In genomic region chr18:5463836-5464235, GRCh38 we compare ENCODE assay signal across 19 cellular contexts.
"Had no signal": no experiment of that assay in that cellular context is flagged by ENCODE, and none has a peak within 500 bp of the region (broad histone marks: within the 10 kb centered on the region; RNA-seq: fewer than 3 reads in every experiment).

No MANE protein-coding gene starts in this region.

- H3K36me3 Mint-ChIP-seq: activated CD4-positive, alpha-beta memory T cell treated with anti-CD3 and anti-CD28 coated beads for 36 hours had no signal

- H3K27ac Mint-ChIP-seq: activated CD4-positive, alpha-beta memory T cell treated with anti-CD3 and anti-CD28 coated beads for 36 hours; activated naive CD8-positive, alpha-beta T cell treated with anti-CD3 and anti-CD28 coated beads, Interleukin-2, amount 50 U/mL, for 24 hours; activated T-helper 2 cell treated with anti-CD3 and anti-CD28 coated beads, Interferon-gamma antibody, Interleukin-2, Interleukin-4, amounts not matched to agents 10 μg/mL and 5 μg/mL and 100 μg/mL, durations not matched to agents 14 hours and 24 hours and 36 hours; effector memory CD8-positive, alpha-beta T cell; stimulated activated naive CD8-positive, alpha-beta T cell treated with anti-CD3 and anti-CD28 coated beads, Interleukin-15, Interleukin-2, amounts not matched to agents 100 ng/mL and 50 ng/mL, for 24 hours had no signal

- H3K4me3 Mint-ChIP-seq: activated CD4-positive, alpha-beta memory T cell treated with anti-CD3 and anti-CD28 coated beads for 36 hours; activated naive CD8-positive, alpha-beta T cell treated with anti-CD3 and anti-CD28 coated beads, Interleukin-2, amount 50 U/mL, for 24 hours; effector memory CD8-positive, alpha-beta T cell; stimulated activated naive CD8-positive, alpha-beta T cell treated with anti-CD3 and anti-CD28 coated beads, Interleukin-15, Interleukin-2, amounts not matched to agents 100 ng/mL and 50 ng/mL, for 24 hours had no signal

- H3K4me3 ChIP-seq: prostate gland, right atrium auricular region, suprapubic skin, transverse colon, vagina had no signal

- H3K27ac ChIP-seq: foreskin keratinocyte, prostate gland, suprapubic skin, vagina, WERI-Rb-1 had no signal

- H3K9me3 Mint-ChIP-seq: activated CD4-positive, alpha-beta memory T cell treated with anti-CD3 and anti-CD28 coated beads for 36 hours; activated naive CD8-positive, alpha-beta T cell treated with anti-CD3 and anti-CD28 coated beads, Interleukin-2, amount 50 U/mL, for 24 hours; activated T-helper 2 cell treated with anti-CD3 and anti-CD28 coated beads, Interferon-gamma antibody, Interleukin-2, Interleukin-4, amounts not matched to agents 10 μg/mL and 5 μg/mL and 100 μg/mL, durations not matched to agents 14 hours and 24 hours and 36 hours; effector memory CD8-positive, alpha-beta T cell; stimulated activated naive CD8-positive, alpha-beta T cell treated with anti-CD3 and anti-CD28 coated beads, Interleukin-15, Interleukin-2, amounts not matched to agents 100 ng/mL and 50 ng/mL, for 24 hours had no signal

- H3K27me3 ChIP-seq: right atrium auricular region, suprapubic skin, transverse colon, vagina had no signal

- H3K4me1 Mint-ChIP-seq: activated naive CD8-positive, alpha-beta T cell treated with anti-CD3 and anti-CD28 coated beads, Interleukin-2, amount 50 U/mL, for 24 hours had no signal

- DNase-seq: activated CD4-positive, alpha-beta memory T cell treated with anti-CD3 and anti-CD28 coated beads for 36 hours; activated CD4-positive, alpha-beta T cell treated with anti-CD3 and anti-CD28 coated beads for 4 hours; activated naive CD4-positive, alpha-beta T cell treated with Interleukin-2 at 50 U/mL for 16 hours; activated naive CD8-positive, alpha-beta T cell treated with anti-CD3 and anti-CD28 coated beads, Interleukin-2, amount 50 U/mL, for 24 hours; activated T-cell treated with anti-CD3 and anti-CD28 coated beads, Interleukin-2, amount 50 U/mL, for 1 hour; cerebellar nuclear complex; effector memory CD8-positive, alpha-beta T cell; mammary epithelial cell; SW 1271; T-helper 2 cell; WERI-Rb-1 had no signal

- H3K9me3 ChIP-seq: prostate gland, right atrium auricular region, suprapubic skin, transverse colon, vagina had no signal
